ENCODE assay signal across 1 cellular context in the genomic region with DNA sequence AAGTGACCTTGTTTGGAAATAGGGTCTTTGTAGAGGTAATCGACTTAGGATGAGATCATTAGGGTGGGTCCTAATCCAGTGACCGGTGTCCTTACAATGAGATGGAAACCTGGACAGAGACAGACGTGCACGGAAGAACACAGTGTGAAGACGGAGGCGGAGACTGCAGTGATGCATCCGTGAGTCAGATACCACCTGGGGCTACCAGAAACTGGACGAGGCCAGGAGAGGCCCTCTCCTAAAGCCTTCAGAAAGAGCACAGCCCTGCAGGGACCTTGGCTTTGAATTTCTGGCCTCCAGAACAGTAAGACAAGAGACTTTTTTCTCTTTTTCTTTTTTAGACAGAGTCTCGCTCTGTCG.
TF ChIP-seq lines count a peak whose summit lies in the region.

No MANE protein-coding gene starts in this region.

TF ChIP-seq in SK-N-SH, 30 proteins besides CTCF, POLR2A, EP300 and RAD21 (continued from another document):
- TF ChIP-seq, protein P1, sequence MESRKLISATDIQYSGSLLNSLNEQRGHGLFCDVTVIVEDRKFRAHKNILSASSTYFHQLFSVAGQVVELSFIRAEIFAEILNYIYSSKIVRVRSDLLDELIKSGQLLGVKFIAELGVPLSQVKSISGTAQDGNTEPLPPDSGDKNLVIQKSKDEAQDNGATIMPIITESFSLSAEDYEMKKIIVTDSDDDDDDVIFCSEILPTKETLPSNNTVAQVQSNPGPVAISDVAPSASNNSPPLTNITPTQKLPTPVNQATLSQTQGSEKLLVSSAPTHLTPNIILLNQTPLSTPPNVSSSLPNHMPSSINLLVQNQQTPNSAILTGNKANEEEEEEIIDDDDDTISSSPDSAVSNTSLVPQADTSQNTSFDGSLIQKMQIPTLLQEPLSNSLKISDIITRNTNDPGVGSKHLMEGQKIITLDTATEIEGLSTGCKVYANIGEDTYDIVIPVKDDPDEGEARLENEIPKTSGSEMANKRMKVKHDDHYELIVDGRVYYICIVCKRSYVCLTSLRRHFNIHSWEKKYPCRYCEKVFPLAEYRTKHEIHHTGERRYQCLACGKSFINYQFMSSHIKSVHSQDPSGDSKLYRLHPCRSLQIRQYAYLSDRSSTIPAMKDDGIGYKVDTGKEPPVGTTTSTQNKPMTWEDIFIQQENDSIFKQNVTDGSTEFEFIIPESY (IDR thresholded peaks at IDR 0.05; ENCODE audit: borderline replicate concordance, low read depth), result no peak
- TF ChIP-seq FOXM1 (IDR thresholded peaks at IDR 0.05; ENCODE audit: low read depth) (no peak), NFIC (IDR thresholded peaks at IDR 0.05; ENCODE audit: borderline replicate concordance) (no peak), SIN3A (IDR thresholded peaks at IDR 0.05; ENCODE audit: borderline replicate concordance, low read depth, low read length) (no peak), RFX5 (IDR thresholded peaks at IDR 0.05; ENCODE audit: low read length) (no peak), SMC3 (IDR thresholded peaks at IDR 0.05; ENCODE audit: low read depth, low read length) (no peak), POLR2AphosphoS5 (IDR thresholded peaks at IDR 0.05; ENCODE audit: low read depth, low read length) (no peak), RXRA (IDR thresholded peaks at IDR 0.05; ENCODE audit: borderline replicate concordance, low read depth) (no peak), FOSL2 (IDR thresholded peaks at IDR 0.05; ENCODE audit: borderline replicate concordance, low read depth) (no peak), ELF1 (IDR thresholded peaks at IDR 0.05) (no peak), FOXJ3 (CRISPR knock-in tag; IDR thresholded peaks at IDR 0.05) (no peak)
- TF ChIP-seq, protein P2, sequence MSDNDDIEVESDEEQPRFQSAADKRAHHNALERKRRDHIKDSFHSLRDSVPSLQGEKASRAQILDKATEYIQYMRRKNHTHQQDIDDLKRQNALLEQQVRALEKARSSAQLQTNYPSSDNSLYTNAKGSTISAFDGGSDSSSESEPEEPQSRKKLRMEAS (IDR thresholded peaks at IDR 0.05; ENCODE audit: low read depth), result no peak
- TF ChIP-seq, protein P3, sequence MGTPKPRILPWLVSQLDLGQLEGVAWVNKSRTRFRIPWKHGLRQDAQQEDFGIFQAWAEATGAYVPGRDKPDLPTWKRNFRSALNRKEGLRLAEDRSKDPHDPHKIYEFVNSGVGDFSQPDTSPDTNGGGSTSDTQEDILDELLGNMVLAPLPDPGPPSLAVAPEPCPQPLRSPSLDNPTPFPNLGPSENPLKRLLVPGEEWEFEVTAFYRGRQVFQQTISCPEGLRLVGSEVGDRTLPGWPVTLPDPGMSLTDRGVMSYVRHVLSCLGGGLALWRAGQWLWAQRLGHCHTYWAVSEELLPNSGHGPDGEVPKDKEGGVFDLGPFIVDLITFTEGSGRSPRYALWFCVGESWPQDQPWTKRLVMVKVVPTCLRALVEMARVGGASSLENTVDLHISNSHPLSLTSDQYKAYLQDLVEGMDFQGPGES (IDR thresholded peaks at IDR 0.05; ENCODE audit: low read depth, low read length), result no peak
- TF ChIP-seq, protein P4, sequence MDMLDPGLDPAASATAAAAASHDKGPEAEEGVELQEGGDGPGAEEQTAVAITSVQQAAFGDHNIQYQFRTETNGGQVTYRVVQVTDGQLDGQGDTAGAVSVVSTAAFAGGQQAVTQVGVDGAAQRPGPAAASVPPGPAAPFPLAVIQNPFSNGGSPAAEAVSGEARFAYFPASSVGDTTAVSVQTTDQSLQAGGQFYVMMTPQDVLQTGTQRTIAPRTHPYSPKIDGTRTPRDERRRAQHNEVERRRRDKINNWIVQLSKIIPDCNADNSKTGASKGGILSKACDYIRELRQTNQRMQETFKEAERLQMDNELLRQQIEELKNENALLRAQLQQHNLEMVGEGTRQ (IDR thresholded peaks at IDR 0.05; ENCODE audit: borderline replicate concordance, low read depth, low read length), result no peak
- TF ChIP-seq, protein P5, sequence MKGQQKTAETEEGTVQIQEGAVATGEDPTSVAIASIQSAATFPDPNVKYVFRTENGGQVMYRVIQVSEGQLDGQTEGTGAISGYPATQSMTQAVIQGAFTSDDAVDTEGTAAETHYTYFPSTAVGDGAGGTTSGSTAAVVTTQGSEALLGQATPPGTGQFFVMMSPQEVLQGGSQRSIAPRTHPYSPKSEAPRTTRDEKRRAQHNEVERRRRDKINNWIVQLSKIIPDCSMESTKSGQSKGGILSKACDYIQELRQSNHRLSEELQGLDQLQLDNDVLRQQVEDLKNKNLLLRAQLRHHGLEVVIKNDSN (IDR thresholded peaks at IDR 0.05; ENCODE audit: borderline replicate concordance, low read depth), result no peak
- TF ChIP-seq, protein P6, sequence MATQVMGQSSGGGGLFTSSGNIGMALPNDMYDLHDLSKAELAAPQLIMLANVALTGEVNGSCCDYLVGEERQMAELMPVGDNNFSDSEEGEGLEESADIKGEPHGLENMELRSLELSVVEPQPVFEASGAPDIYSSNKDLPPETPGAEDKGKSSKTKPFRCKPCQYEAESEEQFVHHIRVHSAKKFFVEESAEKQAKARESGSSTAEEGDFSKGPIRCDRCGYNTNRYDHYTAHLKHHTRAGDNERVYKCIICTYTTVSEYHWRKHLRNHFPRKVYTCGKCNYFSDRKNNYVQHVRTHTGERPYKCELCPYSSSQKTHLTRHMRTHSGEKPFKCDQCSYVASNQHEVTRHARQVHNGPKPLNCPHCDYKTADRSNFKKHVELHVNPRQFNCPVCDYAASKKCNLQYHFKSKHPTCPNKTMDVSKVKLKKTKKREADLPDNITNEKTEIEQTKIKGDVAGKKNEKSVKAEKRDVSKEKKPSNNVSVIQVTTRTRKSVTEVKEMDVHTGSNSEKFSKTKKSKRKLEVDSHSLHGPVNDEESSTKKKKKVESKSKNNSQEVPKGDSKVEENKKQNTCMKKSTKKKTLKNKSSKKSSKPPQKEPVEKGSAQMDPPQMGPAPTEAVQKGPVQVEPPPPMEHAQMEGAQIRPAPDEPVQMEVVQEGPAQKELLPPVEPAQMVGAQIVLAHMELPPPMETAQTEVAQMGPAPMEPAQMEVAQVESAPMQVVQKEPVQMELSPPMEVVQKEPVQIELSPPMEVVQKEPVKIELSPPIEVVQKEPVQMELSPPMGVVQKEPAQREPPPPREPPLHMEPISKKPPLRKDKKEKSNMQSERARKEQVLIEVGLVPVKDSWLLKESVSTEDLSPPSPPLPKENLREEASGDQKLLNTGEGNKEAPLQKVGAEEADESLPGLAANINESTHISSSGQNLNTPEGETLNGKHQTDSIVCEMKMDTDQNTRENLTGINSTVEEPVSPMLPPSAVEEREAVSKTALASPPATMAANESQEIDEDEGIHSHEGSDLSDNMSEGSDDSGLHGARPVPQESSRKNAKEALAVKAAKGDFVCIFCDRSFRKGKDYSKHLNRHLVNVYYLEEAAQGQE (IDR thresholded peaks at IDR 0.05; ENCODE audit: low read depth, low read length), result no peak
TF ChIP-seq in SK-N-SH: peak in this region for 0.
